In genomic region chr5:128395073-128395472, GRCh38 we compare ENCODE assay signal across 27 cellular contexts.
"Had no signal": no experiment of that assay in that cellular context is flagged by ENCODE, and none has a peak within 500 bp of the region (broad histone marks: within the 10 kb centered on the region; RNA-seq: fewer than 3 reads in every experiment).

No MANE protein-coding gene starts in this region.

- H3K4me3 ChIP-seq: psoas muscle, stomach, thyroid gland, upper lobe of right lung had no signal

- ATAC-seq: effector memory CD8-positive, alpha-beta T cell; naive thymus-derived CD4-positive, alpha-beta T cell; psoas muscle; stimulated activated naive B cell treated with anti-CD40 and anti-IgM and Interleukin-4, amounts not matched to agents 10 μg/mL and 1 μg/mL and 100 μg/mL, for 72 hours; T-helper 17 cell; upper lobe of right lung had no signal

- DNase-seq: activated CD4-positive, alpha-beta memory T cell treated with anti-CD3 and anti-CD28 coated beads, Interleukin-2, amount 10 ng/mL, durations not matched to agents 7 days and 5 days; activated CD4-positive, alpha-beta T cell treated with anti-CD3 and anti-CD28 coated beads for 1 hour; activated CD4-positive, alpha-beta T cell treated with anti-CD3 and anti-CD28 coated beads, Interleukin-2, amount 10 ng/mL, durations not matched to agents 7 days and 5 days; activated CD8-positive, alpha-beta memory T cell treated with anti-CD3 and anti-CD28 coated beads, Interleukin-2, amount 50 U/mL, for 48 hours; activated gamma-delta T cell; activated naive CD4-positive, alpha-beta T cell treated with anti-CD3 and anti-CD28 coated beads, Interleukin-2, amount 50 U/mL, for 16 hours; activated T-cell treated with anti-CD3 and anti-CD28 coated beads, Interleukin-2, amount 50 U/mL, for 24 hours; amygdala; caudate nucleus; cortex of kidney; effector memory CD8-positive, alpha-beta T cell; erythroblast; foreskin fibroblast; islet precursor cell; left cardiac atrium; midbrain; naive thymus-derived CD4-positive, alpha-beta T cell; occipital lobe; psoas muscle; stimulated activated CD4-positive, alpha-beta T cell treated with anti-CD3 and anti-CD28 coated beads, Interleukin-15, amount 100 ng/mL, for 24 hours; stimulated activated CD4-positive, alpha-beta T cell treated with anti-CD3 and anti-CD28 coated beads, Interleukin-2, amount 100 ng/mL, for 24 hours; stimulated activated naive B cell treated with anti-CD40 and anti-IgM and Interleukin-4, amounts not matched to agents 10 μg/mL and 1 μg/mL and 100 μg/mL, for 72 hours; stomach; T-helper 17 cell; thyroid gland; upper lobe of right lung had no signal

- H3K27ac ChIP-seq: parathyroid adenoma, psoas muscle, stomach, thyroid gland, upper lobe of right lung had no signal

- H3K36me3 ChIP-seq: stomach, thyroid gland, upper lobe of right lung had no signal

- H3K9me3 ChIP-seq: psoas muscle, stomach, thyroid gland, upper lobe of right lung had no signal

- H3K4me1 ChIP-seq: parathyroid adenoma, psoas muscle, stomach, thyroid gland, upper lobe of right lung had no signal

- H3K27me3 ChIP-seq: thyroid gland, upper lobe of right lung had no signal
